Comparison of ENCODE assay signal across 8 cellular contexts in genomic region chr17:5419959-5420653, GRCh38. TPM values are rescaled to one million over a fixed set of nuclear protein-coding genes. Genes with fewer than 3 reads are reported as not detected.
A peak's percentile ranks its signal among the peaks of the same experiment; 100 is the strongest.
DNase-seq lines count a peak whose midpoint lies in the region; ATAC-seq and TF ChIP-seq lines count a peak whose summit lies in the region.

TSS of gene RPAIN (plus strand) at chr17:5420182. CDS start at chr17:5420211, 29 bp downstream.

- peaks cover 63% of the 10 kb centered on the region for H3K36me3 Mint-ChIP-seq in activated T-helper 2 cell treated with anti-CD3 and anti-CD28 coated beads, Interferon-gamma antibody, Interleukin-2, Interleukin-4, amounts not matched to agents 10 μg/mL and 5 μg/mL and 100 μg/mL, durations not matched to agents 14 hours and 24 hours and 36 hours (ENCODE audit: low read depth)
- peaks cover 9% of the 10 kb centered on the region for H3K36me3 Mint-ChIP-seq in neural crest cell (ENCODE audit: low read depth)

- H3K9me3 Mint-ChIP-seq in activated T-helper 2 cell treated with anti-CD3 and anti-CD28 coated beads, Interferon-gamma antibody, Interleukin-2, Interleukin-4, amounts not matched to agents 10 μg/mL and 5 μg/mL and 100 μg/mL, durations not matched to agents 14 hours and 24 hours and 36 hours: no peaks in the 10 kb centered on the region
- no peaks in the 10 kb centered on the region for H3K9me3 Mint-ChIP-seq in neural crest cell

- H3K4me3 Mint-ChIP-seq in activated T-helper 2 cell treated with anti-CD3 and anti-CD28 coated beads, Interferon-gamma antibody, Interleukin-2, Interleukin-4, amounts not matched to agents 10 μg/mL and 5 μg/mL and 100 μg/mL, durations not matched to agents 14 hours and 24 hours and 36 hours (ENCODE audit: low read depth): peak within 1 kb of the TSS; percentile 99
- H3K4me3 Mint-ChIP-seq in neural crest cell: peak within 1 kb of the TSS; percentile 98

- peaks cover 30% of the 10 kb centered on the region for H3K4me1 Mint-ChIP-seq in activated T-helper 2 cell treated with anti-CD3 and anti-CD28 coated beads, Interferon-gamma antibody, Interleukin-2, Interleukin-4, amounts not matched to agents 10 μg/mL and 5 μg/mL and 100 μg/mL, durations not matched to agents 14 hours and 24 hours and 36 hours (ENCODE audit: low read depth)
- H3K4me1 Mint-ChIP-seq in neural crest cell: peaks cover 42% of the 10 kb centered on the region

- DNase-seq in DND-41: peak; percentile 91
- DNase-seq in KG1 (lab: John Stamatoyannopoulos, UW): peak; percentile 60
- peak; percentile 83 for DNase-seq in RPMI7951 (ENCODE audit: low read depth)
- DNase-seq in activated T-helper 2 cell treated with anti-CD3 and anti-CD28 coated beads, Interferon-gamma antibody, Interleukin-2, Interleukin-4, amounts not matched to agents 10 μg/mL and 5 μg/mL and 100 μg/mL, durations not matched to agents 14 hours and 24 hours and 36 hours (ENCODE audit: low spot score): peak; percentile 84
- DNase-seq in fibroblast of the conjunctiva (ENCODE audit: low read depth): peak; percentile 63
- peak; percentile 80 for DNase-seq in neural crest cell (ENCODE audit: low read depth, low spot score)
- peak; percentile 63 for DNase-seq in stromal cell of bone marrow (ENCODE audit: low read depth)

- H3K36me3 ChIP-seq in DND-41 (ENCODE audit: insufficient read depth, low read length): peaks cover 63% of the 10 kb centered on the region

- peak within 1 kb of the TSS; percentile 81 to 99 for H3K4me3 ChIP-seq in DND-41 (ENCODE audit: low read depth in 1 of 2, low read length in 2 of 2)

- peaks cover 87% of the 10 kb centered on the region for H3K79me2 ChIP-seq in DND-41 (ENCODE audit: insufficient read depth, low read length)

- peaks cover 6% of the 10 kb centered on the region; the same call in 1 of the 2 replicates for H4K20me1 ChIP-seq in DND-41 (ENCODE audit: insufficient read depth, low read length)

- no peak for TF ChIP-seq CTCF in DND-41 (IDR thresholded peaks at IDR 0.05; ENCODE audit: borderline replicate concordance, extremely low read depth, low read length, poor library complexity, severe bottlenecking)
- TF ChIP-seq CTCF in neural crest cell (conservative IDR thresholded peaks at IDR 0.05): no peak

- peak within 1 kb of the TSS; percentile 96 for H2AFZ ChIP-seq in DND-41 (ENCODE audit: low read depth, low read length)

- no peaks in the 10 kb centered on the region for H3K9me3 ChIP-seq in DND-41 (ENCODE audit: insufficient read depth, low read length, severe bottlenecking)

- H3K27ac Mint-ChIP-seq in activated T-helper 2 cell treated with anti-CD3 and anti-CD28 coated beads, Interferon-gamma antibody, Interleukin-2, Interleukin-4, amounts not matched to agents 10 μg/mL and 5 μg/mL and 100 μg/mL, durations not matched to agents 14 hours and 24 hours and 36 hours: peak within 1 kb of the TSS; percentile 98
- H3K27ac Mint-ChIP-seq in neural crest cell (ENCODE audit: unreplicated experiment): peak within 1 kb of the TSS; percentile 99

- H3K27ac ChIP-seq in DND-41 (ENCODE audit: low read length): peak within 1 kb of the TSS; percentile 88

- H3K4me1 ChIP-seq in DND-41 (ENCODE audit: insufficient read depth, low read length): peaks cover 55% of the 10 kb centered on the region

- H3K27me3 ChIP-seq in DND-41 (ENCODE audit: insufficient read depth, low read length, poor library complexity): no peaks in the 10 kb centered on the region

- H3K4me2 ChIP-seq in DND-41 (ENCODE audit: insufficient read depth, low read length): peak within 1 kb of the TSS; percentile 82

- H3K27me3 Mint-ChIP-seq in activated T-helper 2 cell treated with anti-CD3 and anti-CD28 coated beads, Interferon-gamma antibody, Interleukin-2, Interleukin-4, amounts not matched to agents 10 μg/mL and 5 μg/mL and 100 μg/mL, durations not matched to agents 14 hours and 24 hours and 36 hours (ENCODE audit: low read depth): no peaks in the 10 kb centered on the region
- H3K27me3 Mint-ChIP-seq in neural crest cell (ENCODE audit: low read depth): no peaks in the 10 kb centered on the region

- intact Hi-C loops in activated T-helper 2 cell treated with anti-CD3 and anti-CD28 coated beads, Interferon-gamma antibody, Interleukin-2, Interleukin-4, amounts not matched to agents 10 μg/mL and 5 μg/mL and 100 μg/mL, durations not matched to agents 14 hours and 24 hours and 36 hours (cut with micrococcal nuclease): loop anchor here (1.0 to 10.0 kb wide), 4 partner anchors 19 to 135 kb away; partner anchors contain the start of genes C1QBP, DERL2, DHX33 and MIS12

- ATAC-seq in DND-41 (ENCODE audit: insufficient read depth, low read depth) (peak; percentile 82), GM21619 (IDR thresholded peaks at IDR 0.05; ENCODE audit: unreplicated experiment) (peak; percentile 50)

- H3K9ac ChIP-seq in DND-41 (ENCODE audit: low read depth, low read length): peak within 1 kb of the TSS; percentile 74

RNA-seq across cellular contexts. Expression of gene RPAIN, which starts in this region (rescaled TPM):
- total RNA-seq in RPMI7951 (2014; rRNA removed; shearing (Covaris generic)): 29.4 and 38.3 TPM in 2 replicates
- total RNA-seq in activated T-helper 2 cell treated with anti-CD3 and anti-CD28 coated beads, Interferon-gamma antibody, Interleukin-2, Interleukin-4, amounts not matched to agents 10 μg/mL and 5 μg/mL and 100 μg/mL, durations not matched to agents 14 hours and 24 hours and 36 hours: 61.0 and 63.1 TPM in 2 replicates
- total RNA-seq in neural crest cell: 99.8 and 103 TPM in 2 replicates

Comparison
In these comparisons a context has a peak if more than half of its experiments do, and no peak if none do; other contexts are left out.
1. Peak in every context shown above with its lines: DNase-seq, ATAC-seq, H3K4me3 ChIP-seq and H3K27ac ChIP-seq.